18 cellular contexts compared by ENCODE assay signal in genomic region chr16:15990902-15991301, GRCh38. TPM values are rescaled to one million over a fixed set of nuclear protein-coding genes. Genes with fewer than 3 reads are reported as not detected.
DNase-seq lines count a peak whose midpoint lies in the region; ATAC-seq and TF ChIP-seq lines count a peak whose summit lies in the region.
"Had no signal": no experiment of that assay in that cellular context is flagged by ENCODE, and none has a peak within 500 bp of the region (broad histone marks: within the 10 kb centered on the region; RNA-seq: fewer than 3 reads in every experiment).

No MANE protein-coding gene starts in this region.

- POLR2A ChIA-PET in OCI-LY7 (lab: Charles Lee): interaction anchor here (0.7 to 1.0 kb wide), 3 partner anchors 37 to 1938 kb away, joined by 3 to 4 read pairs (median 3); no protein-coding TSS in a partner anchor

- peaks cover 82% of the 10 kb centered on the region for H3K4me1 Mint-ChIP-seq in stimulated activated memory B cell treated with anti-CD40 and anti-IgM and Interleukin-4, amounts not matched to agents 10 μg/mL and 1 μg/mL and 100 μg/mL, for 72 hours
- peaks cover 20% of the 10 kb centered on the region for H3K4me1 Mint-ChIP-seq in activated naive CD4-positive, alpha-beta T cell treated with anti-CD3 and anti-CD28 coated beads, Interleukin-2, amount 10 ng/mL, durations not matched to agents 7 days and 5 days

- no peaks in the 10 kb centered on the region for H3K9me2 ChIP-seq in OCI-LY7 (ENCODE audit: insufficient read depth, low read length)

- intact Hi-C loops in OCI-LY7 (cut with micrococcal nuclease; ENCODE audit: unreplicated experiment): loop anchor here (5.0 kb wide), 1 partner anchor 39 kb away; no protein-coding TSS in a partner anchor
- intact Hi-C loops in esophagus muscularis mucosa (cut with DNase I): no loop called here

- TF ChIP-seq POLR2A in esophagus muscularis mucosa (IDR thresholded peaks at IDR 0.05; ENCODE audit: low read depth): no peak

- no peak overlapping the region; the same call in 1 of the 2 replicates for H2AFZ ChIP-seq in OCI-LY7 (ENCODE audit: low read length)

- peaks cover 84% of the 10 kb centered on the region for H3K4me1 ChIP-seq in OCI-LY7 (ENCODE audit: insufficient read depth, low read length, poor library complexity, severe bottlenecking)
- peaks cover 24 to 100% (median 98%) of the 10 kb centered on the region in 4 donors for H3K4me1 ChIP-seq in esophagus muscularis mucosa

- H3K4me3 ChIP-seq in OCI-LY7 (ENCODE audit: low read depth, low read length, poor library complexity, severe bottlenecking): peak overlapping the region; percentile 22
- H3K4me3 ChIP-seq in esophagus muscularis mucosa: no peak overlapping the region
- H3K4me3 ChIP-seq: Peyer's patch had no signal

- ATAC-seq in stimulated activated memory B cell treated with anti-CD40 and anti-IgM and Interleukin-4, amounts not matched to agents 10 μg/mL and 1 μg/mL and 100 μg/mL, for 72 hours: no peak
- ATAC-seq in GM21825 (IDR thresholded peaks at IDR 0.05; ENCODE audit: unreplicated experiment): no peak

- H4K20me1 ChIP-seq in OCI-LY7 (ENCODE audit: insufficient read depth, low read length): no peaks in the 10 kb centered on the region

- H3K4me3 Mint-ChIP-seq in stimulated activated memory B cell treated with anti-CD40 and anti-IgM and Interleukin-4, amounts not matched to agents 10 μg/mL and 1 μg/mL and 100 μg/mL, for 72 hours: no peak overlapping the region
- H3K4me3 Mint-ChIP-seq in activated naive CD4-positive, alpha-beta T cell treated with anti-CD3 and anti-CD28 coated beads, Interleukin-2, amount 10 ng/mL, durations not matched to agents 7 days and 5 days: no peak overlapping the region

- peak overlapping the region; percentile 72 for H3K27ac ChIP-seq in OCI-LY7 (ENCODE audit: low read depth, low read length, poor library complexity, severe bottlenecking)
- H3K27ac ChIP-seq in esophagus muscularis mucosa (replicated peaks in 1 of 4): peak overlapping the region; percentile 81 to 87 (median 84)
- H3K27ac ChIP-seq: 22Rv1, Peyer's patch had no signal

- H3K27me3 ChIP-seq in esophagus muscularis mucosa: no peaks in the 10 kb centered on the region
- H3K27me3 ChIP-seq: Peyer's patch had no signal

- BruUV-seq in OCI-LY7 (replicated peaks; lab: Mats Ljungman, UMichigan): no TSS peak

- TF ChIP-seq EP300 in esophagus muscularis mucosa (IDR thresholded peaks at IDR 0.05): no peak

- H3K36me3 ChIP-seq in OCI-LY7 (ENCODE audit: insufficient read depth, low read length): peaks cover 25% of the 10 kb centered on the region; the same call in 1 of the 2 replicates
- peaks cover 0 to 5% (median 0%) of the 10 kb centered on the region in 4 donors for H3K36me3 ChIP-seq in esophagus muscularis mucosa
- H3K36me3 ChIP-seq: Peyer's patch had no signal

- H3K27me3 Mint-ChIP-seq in stimulated activated memory B cell treated with anti-CD40 and anti-IgM and Interleukin-4, amounts not matched to agents 10 μg/mL and 1 μg/mL and 100 μg/mL, for 72 hours: no peaks in the 10 kb centered on the region
- H3K27me3 Mint-ChIP-seq in activated naive CD4-positive, alpha-beta T cell treated with anti-CD3 and anti-CD28 coated beads, Interleukin-2, amount 10 ng/mL, durations not matched to agents 7 days and 5 days: no peaks in the 10 kb centered on the region
- H3K27me3 Mint-ChIP-seq: IgD-negative memory B cell had no signal

- CTCF ChIA-PET in OCI-LY7 (lab: Charles Lee; ENCODE audit: unreplicated experiment): interaction anchor here (0.9 kb wide), 1 partner anchor 39 kb away, joined by 3 read pairs; no protein-coding TSS in a partner anchor
- CTCF ChIA-PET in activated naive CD4-positive, alpha-beta T cell treated with anti-CD3 and anti-CD28 coated beads, Interleukin-2, amount 10 ng/mL, durations not matched to agents 7 days and 5 days (lab: Charles Lee): no interaction called here

- no peaks in the 10 kb centered on the region for H3K9me3 ChIP-seq in OCI-LY7 (ENCODE audit: low read length)
- no peaks in the 10 kb centered on the region for H3K9me3 ChIP-seq in esophagus muscularis mucosa
- H3K9me3 ChIP-seq: Peyer's patch had no signal

- H3K4me2 ChIP-seq in OCI-LY7 (ENCODE audit: low read length): peak overlapping the region; percentile 55

- TF ChIP-seq CTCF in OCI-LY7 (conservative IDR thresholded peaks at IDR 0.05; ENCODE audit: low read length): 0 out of 2 replicates have a peak, but pooled peaks have one; percentile 63
- no peak for TF ChIP-seq CTCF in esophagus muscularis mucosa (IDR thresholded peaks at IDR 0.05)

- H3K27ac Mint-ChIP-seq in stimulated activated memory B cell treated with anti-CD40 and anti-IgM and Interleukin-4, amounts not matched to agents 10 μg/mL and 1 μg/mL and 100 μg/mL, for 72 hours: peak overlapping the region; percentile 17
- H3K27ac Mint-ChIP-seq in activated naive CD4-positive, alpha-beta T cell treated with anti-CD3 and anti-CD28 coated beads, Interleukin-2, amount 10 ng/mL, durations not matched to agents 7 days and 5 days: no peak overlapping the region

- H3K79me2 ChIP-seq in OCI-LY7 (ENCODE audit: insufficient read depth, low read depth, low read length): peaks cover 83% of the 10 kb centered on the region

- WGBS in esophagus muscularis mucosa: 89% methylated on average over 14 of the region's 14 CpGs

- peaks cover 32% of the 10 kb centered on the region for H3K36me3 Mint-ChIP-seq in stimulated activated memory B cell treated with anti-CD40 and anti-IgM and Interleukin-4, amounts not matched to agents 10 μg/mL and 1 μg/mL and 100 μg/mL, for 72 hours
- H3K36me3 Mint-ChIP-seq in activated naive CD4-positive, alpha-beta T cell treated with anti-CD3 and anti-CD28 coated beads, Interleukin-2, amount 10 ng/mL, durations not matched to agents 7 days and 5 days: peaks cover 18% of the 10 kb centered on the region

- DNase-seq in NCI-H524 (lab: John Stamatoyannopoulos, UW) (peak; percentile 33 to 57), NCI-H524 treated with DMSO at 0.1 percent for 48 hours (lab: John Stamatoyannopoulos, UW) (no peak), OCI-LY7 (ENCODE audit: low spot score) (peak; percentile 74), esophagus muscularis mucosa (ENCODE audit: extremely low spot score) (no peak)
- no peak for DNase-seq in activated naive CD4-positive, alpha-beta T cell treated with anti-CD3 and anti-CD28 coated beads, Interleukin-2, amount 10 ng/mL, durations not matched to agents 7 days and 5 days
- DNase-seq in stimulated activated CD4-positive, alpha-beta T cell treated with anti-CD3 and anti-CD28 coated beads, Interleukin-4, amount 100 ng/mL, for 24 hours: no peak
- DNase-seq: C1 segment of cervical spinal cord, EL, H7, NCI-H1436 treated with DMSO at 0.1 percent for 48 hours, NCI-H2081 treated with DMSO at 0.1 percent for 48 hours, NCI-H526, Peyer's patch, SIG-M5 had no signal

- H3K9me3 Mint-ChIP-seq in stimulated activated memory B cell treated with anti-CD40 and anti-IgM and Interleukin-4, amounts not matched to agents 10 μg/mL and 1 μg/mL and 100 μg/mL, for 72 hours: no peaks in the 10 kb centered on the region
- H3K9me3 Mint-ChIP-seq in activated naive CD4-positive, alpha-beta T cell treated with anti-CD3 and anti-CD28 coated beads, Interleukin-2, amount 10 ng/mL, durations not matched to agents 7 days and 5 days: no peaks in the 10 kb centered on the region

RNA-seq across cellular contexts. Expression of gene ABCC1, which starts 41.5 kb away (rescaled TPM):
- 39.9 and 43.3 TPM in 2 replicates for total RNA-seq in OCI-LY7 (2014; rRNA removed; shearing (Covaris generic))
- 71.8 and 72.8 TPM in 2 replicates for total RNA-seq in OCI-LY7 (2022)
- 100 to 1,000 TPM in 2 of 4 donors, 10 to 100 TPM in 2; 61.8 to 141 (median 103) TPM for total RNA-seq in esophagus muscularis mucosa

Comparison
In these comparisons a context has a peak if more than half of its experiments do, and no peak if none do; other contexts are left out.
1. DNase-seq: peak in NCI-H524 (2 of 2) and OCI-LY7 (single experiment); none in NCI-H524 treated with DMSO at 0.1 percent for 48 hours (single experiment), esophagus muscularis mucosa (single experiment), activated naive CD4-positive, alpha-beta T cell treated with anti-CD3 and anti-CD28 coated beads, Interleukin-2, amount 10 ng/mL, durations not matched to agents 7 days and 5 days (single experiment) and stimulated activated CD4-positive, alpha-beta T cell treated with anti-CD3 and anti-CD28 coated beads, Interleukin-4, amount 100 ng/mL, for 24 hours (single experiment).